1 cellular context compared by ENCODE assay signal in the genomic region with DNA sequence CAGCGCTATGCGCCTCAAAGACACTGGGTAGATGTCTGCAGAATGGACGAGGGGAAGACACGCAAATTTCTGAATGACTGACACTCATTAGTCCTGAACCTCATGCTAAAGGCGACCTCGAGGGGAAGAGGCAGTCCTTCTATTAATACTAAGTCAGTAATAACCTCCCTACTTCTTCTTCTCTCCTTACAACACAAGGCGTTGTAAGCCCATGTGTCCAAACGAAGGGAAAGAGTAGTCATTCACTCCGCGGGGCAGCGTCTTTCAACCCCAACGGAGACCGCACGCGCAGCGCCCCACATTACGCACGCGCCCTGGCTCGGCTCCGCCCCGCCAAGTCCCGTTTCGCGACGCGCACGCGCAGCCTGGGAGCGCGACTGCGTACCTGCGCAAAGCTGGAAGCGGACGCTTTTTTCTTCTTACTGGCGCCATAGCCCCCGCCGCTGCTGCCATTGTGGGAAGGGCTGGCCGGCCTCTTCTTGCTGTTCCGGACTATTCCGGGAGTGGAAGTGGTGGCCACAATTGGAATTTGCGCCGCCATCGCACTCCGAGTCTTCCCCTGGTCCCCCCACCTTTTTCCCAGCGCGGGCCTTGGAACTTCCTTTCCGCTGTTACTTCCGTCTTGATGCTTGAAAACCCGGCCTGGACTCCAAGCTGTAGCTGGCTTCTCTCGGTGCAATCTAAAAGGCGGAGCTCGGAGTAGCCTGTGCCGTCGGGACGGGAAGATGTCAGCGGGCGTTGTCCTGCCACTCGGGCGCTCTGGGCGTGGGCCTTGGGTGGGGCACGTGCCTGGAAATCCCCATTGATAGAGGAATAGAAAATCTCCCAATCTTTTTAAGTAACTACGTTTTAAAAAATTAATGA.
TF ChIP-seq lines count a peak whose summit lies in the region.

A gene with protein sequence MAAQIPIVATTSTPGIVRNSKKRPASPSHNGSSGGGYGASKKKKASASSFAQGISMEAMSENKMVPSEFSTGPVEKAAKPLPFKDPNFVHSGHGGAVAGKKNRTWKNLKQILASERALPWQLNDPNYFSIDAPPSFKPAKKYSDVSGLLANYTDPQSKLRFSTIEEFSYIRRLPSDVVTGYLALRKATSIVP (minus strand): TSS at position 627 of the 864 bp plus-strand sequence. CDS start 86 bp downstream, at position 541.

TF ChIP-seq in K562, 482 proteins besides CTCF, POLR2A, EP300 and RAD21 (continued from another document and continues in another):
- TF ChIP-seq KDM1A (IDR thresholded peaks at IDR 0.05) (peak; percentile 7 to 56; a peak in 3 of 4 replicates), ZC3H11A (IDR thresholded peaks at IDR 0.05; ENCODE audit: low read depth, low read length) (peak; percentile 28; the same call in 1 of the 2 replicates), HNRNPUL1 (IDR thresholded peaks at IDR 0.05; ENCODE audit: low read length) (no peak), MAFG (tag; conservative IDR thresholded peaks at IDR 0.05) (no peak), RBM14 (IDR thresholded peaks at IDR 0.05; ENCODE audit: borderline replicate concordance, insufficient read depth, low read depth, low read length) (peak; percentile 82; the same call in 1 of the 2 replicates), BCLAF1 (IDR thresholded peaks at IDR 0.05; ENCODE audit: borderline replicate concordance in 1 of 2, control insufficient read depth in 1 of 2, low read depth in 2 of 2, low read length in 1 of 2) (peak in 1 of 2 experiments; percentile 67; a peak in 1 of 4 replicates), C11orf30 (IDR thresholded peaks at IDR 0.05; ENCODE audit: low read depth) (peak; percentile 59; the same call in 1 of the 2 replicates), NRF1 (conservative IDR thresholded peaks at IDR 0.05 in 1 of 2, IDR thresholded peaks at IDR 0.05 in 1 of 2) (peak; percentile 99), ZNF23 (CRISPR knock-in tag; IDR thresholded peaks at IDR 0.05) (0 out of 2 replicates have a peak, but pooled peaks have one; percentile 11), ZNF444 (CRISPR knock-in tag; IDR thresholded peaks at IDR 0.05) (no peak; the same call in 1 of the 2 replicates), HLTF (IDR thresholded peaks at IDR 0.05) (0 out of 2 replicates have a peak, but pooled peaks have one; percentile 28), NCOA4 (IDR thresholded peaks at IDR 0.05; ENCODE audit: partially characterized antibody) (no peak), KAT7 (CRISPR knock-in tag; IDR thresholded peaks at IDR 0.05; ENCODE audit: borderline replicate concordance) (0 out of 2 replicates have a peak, but pooled peaks have one; percentile 88), ZNF318 (IDR thresholded peaks at IDR 0.05; ENCODE audit: borderline replicate concordance in 1 of 2, low read depth in 1 of 2) (peak in 1 of 2 experiments; percentile 75; a peak in 1 of 4 replicates), SRSF1 (IDR thresholded peaks at IDR 0.05; ENCODE audit: low read depth, low read length) (0 out of 2 replicates have a peak, but pooled peaks have one; percentile 69), HDAC2 (IDR thresholded peaks at IDR 0.05) (peak; percentile 31), TFAM (CRISPR knock-in tag; conservative IDR thresholded peaks at IDR 0.05) (no peak), ZNF766 (CRISPR knock-in tag; conservative IDR thresholded peaks at IDR 0.05) (0 out of 2 replicates have a peak, but pooled peaks have one; percentile 53), SLC30A9 (CRISPR knock-in tag; IDR thresholded peaks at IDR 0.05) (no peak), CSDE1 (IDR thresholded peaks at IDR 0.05) (0 out of 4 replicates have a peak, but pooled peaks of 1 of the 2 experiments have one; percentile 45), NFE2L1 (tag; IDR thresholded peaks at IDR 0.05; ENCODE audit: borderline replicate concordance, low read depth) (no peak), ERF (CRISPR knock-in tag; IDR thresholded peaks at IDR 0.05) (0 out of 2 replicates have a peak, but pooled peaks have one; percentile 91), ZNF655 (CRISPR knock-in tag; IDR thresholded peaks at IDR 0.05) (no peak), THRA (IDR thresholded peaks at IDR 0.05) (no peak), RBM25 (IDR thresholded peaks at IDR 0.05; ENCODE audit: low read depth, low read length, severe bottlenecking) (no peak), EWSR1 (IDR thresholded peaks at IDR 0.05; ENCODE audit: borderline replicate concordance, low read depth, partially characterized antibody) (no peak), ZNF311 (CRISPR knock-in tag; IDR thresholded peaks at IDR 0.05) (no peak), ZNF165 (CRISPR knock-in tag; IDR thresholded peaks at IDR 0.05; ENCODE audit: borderline replicate concordance) (no peak), UBTF (IDR thresholded peaks at IDR 0.05; ENCODE audit: borderline replicate concordance in 1 of 2, low read depth in 2 of 2, low read length in 2 of 2) (peak in 1 of 2 experiments; percentile 22; a peak in 1 of 4 replicates), ZNF76 (CRISPR knock-in tag; IDR thresholded peaks at IDR 0.05; ENCODE audit: borderline replicate concordance) (no peak), ZNF436 (CRISPR knock-in tag; IDR thresholded peaks at IDR 0.05) (no peak), SMARCE1 (IDR thresholded peaks at IDR 0.05) (peak; percentile 40; the same call in 1 of the 2 replicates), NR2C1 (IDR thresholded peaks at IDR 0.05) (peak; percentile 48; the same call in 1 of the 2 replicates), NR2C1 (tag; IDR thresholded peaks at IDR 0.05) (no peak), ZNF79 (CRISPR knock-in tag; IDR thresholded peaks at IDR 0.05; ENCODE audit: low read depth) (no peak), LCOR (CRISPR knock-in tag; IDR thresholded peaks at IDR 0.05) (peak; percentile 69; the same call in 1 of the 2 replicates), JUNB (CRISPR knock-in tag; conservative IDR thresholded peaks at IDR 0.05) (no peak), CC2D1A (IDR thresholded peaks at IDR 0.05) (peak; percentile 66; the same call in 1 of the 2 replicates)
- TF ChIP-seq, protein P1, sequence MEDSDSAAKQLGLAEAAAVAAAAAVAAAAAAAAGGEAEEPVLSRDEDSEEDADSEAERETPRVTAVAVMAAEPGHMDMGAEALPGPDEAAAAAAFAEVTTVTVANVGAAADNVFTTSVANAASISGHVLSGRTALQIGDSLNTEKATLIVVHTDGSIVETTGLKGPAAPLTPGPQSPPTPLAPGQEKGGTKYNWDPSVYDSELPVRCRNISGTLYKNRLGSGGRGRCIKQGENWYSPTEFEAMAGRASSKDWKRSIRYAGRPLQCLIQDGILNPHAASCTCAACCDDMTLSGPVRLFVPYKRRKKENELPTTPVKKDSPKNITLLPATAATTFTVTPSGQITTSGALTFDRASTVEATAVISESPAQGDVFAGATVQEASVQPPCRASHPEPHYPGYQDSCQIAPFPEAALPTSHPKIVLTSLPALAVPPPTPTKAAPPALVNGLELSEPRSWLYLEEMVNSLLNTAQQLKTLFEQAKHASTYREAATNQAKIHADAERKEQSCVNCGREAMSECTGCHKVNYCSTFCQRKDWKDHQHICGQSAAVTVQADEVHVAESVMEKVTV (CRISPR knock-in tag; IDR thresholded peaks at IDR 0.05), result peak; percentile 25; the same call in 1 of the 2 replicates
